Comparison of ENCODE assay signal across 21 cellular contexts in genomic region chr1:156945881-156946661, GRCh38. TPM values are rescaled to one million over a fixed set of nuclear protein-coding genes. Genes with fewer than 3 reads are reported as not detected.
DNase-seq lines count a peak whose midpoint lies in the region; ATAC-seq and FAIRE-seq lines count a peak whose summit lies in the region.
"Had no signal": no experiment of that assay in that cellular context is flagged by ENCODE, and none has a peak within 500 bp of the region (broad histone marks: within the 10 kb centered on the region; RNA-seq: fewer than 3 reads in every experiment).

No MANE protein-coding gene starts in this region.

- in situ Hi-C loops in G401 (cut with HindIII; ENCODE audit: low sequenced_read_pairs), result no loop called here

- peak; percentile 64 for DNase-seq in G401 (ENCODE audit: low spot score)
- DNase-seq in NCI-H1694 (lab: John Stamatoyannopoulos, UW), result peak; percentile 90
- DNase-seq in astrocyte of the hippocampus (ENCODE audit: low read depth, low spot score), result peak; percentile 23
- DNase-seq in kidney tubule cell (ENCODE audit: low spot score), result peak; percentile 23
- DNase-seq in SHP77 (lab: John Stamatoyannopoulos, UW), result no peak
- DNase-seq in medulla oblongata (ENCODE audit: extremely low spot score), result no peak
- DNase-seq in frontal cortex (ENCODE audit: low spot score in 2 of 2), result no peak
- DNase-seq: activated CD4-positive, alpha-beta T cell treated with anti-CD3 and anti-CD28 coated beads, Interleukin-2, amount 50 U/mL, for 48 hours; activated naive CD8-positive, alpha-beta T cell treated with anti-CD3 and anti-CD28 coated beads, Interleukin-2, amount 10 ng/mL, durations not matched to agents 7 days and 5 days; activated T-cell treated with anti-CD3 and anti-CD28 coated beads, Interleukin-2, amount 50 U/mL, for 72 hours; BE2C; DMS79; effector memory CD4-positive, alpha-beta T cell; left lung; NCI-H510A had no signal

- ATAC-seq in GM19328 (IDR thresholded peaks at IDR 0.05; ENCODE audit: unreplicated experiment), result no peak
- ATAC-seq: activated T-cell treated with anti-CD3 and anti-CD28 coated beads, Interleukin-2, amount 50 U/mL, for 72 hours; left lung; Panc1 had no signal

- no peak for FAIRE-seq in frontal cortex (lab: Jason Lieb, UNC)
- FAIRE-seq: TTC549 had no signal

RNA-seq across cellular contexts. Expression of gene LRRC71, which starts 25.6 kb away (rescaled TPM):
- total RNA-seq in G401 (2014; rRNA removed; shearing (Covaris generic)), result not detected in 2 replicates
- not detected for total RNA-seq in frontal cortex
- total RNA-seq: activated naive CD8-positive, alpha-beta T cell treated with anti-CD3 and anti-CD28 coated beads, Interleukin-2, amount 10 ng/mL, durations not matched to agents 7 days and 5 days; activated T-cell treated with anti-CD3 and anti-CD28 coated beads, Interleukin-2, amount 50 U/mL, for 72 hours; cardiac septum; myocyte; skeletal muscle tissue had no signal

RNA-seq across cellular contexts. Expression of gene PEAR1, which starts 52.6 kb away (rescaled TPM):
- total RNA-seq in G401 (2014; rRNA removed; shearing (Covaris generic)), result 6.6 and 7.1 TPM in 2 replicates
- total RNA-seq in frontal cortex, result 0.41 TPM

Comparison
In these comparisons a context has a peak if more than half of its experiments do, and no peak if none do; other contexts are left out.
1. DNase-seq: peak in G401 (single experiment), NCI-H1694 (single experiment), astrocyte of the hippocampus (single experiment) and kidney tubule cell (single experiment); none in SHP77 (0 of 2), medulla oblongata (single experiment) and frontal cortex (0 of 2).